Comparison of ENCODE assay signal across 9 cellular contexts in genomic region chr10:28678687-28679457, GRCh38. TPM values are rescaled to one million over a fixed set of nuclear protein-coding genes. Genes with fewer than 3 reads are reported as not detected.
DNase-seq lines count a peak whose midpoint lies in the region; ATAC-seq and TF ChIP-seq lines count a peak whose summit lies in the region.
"Had no signal": no experiment of that assay in that cellular context is flagged by ENCODE, and none has a peak within 500 bp of the region (broad histone marks: within the 10 kb centered on the region; RNA-seq: fewer than 3 reads in every experiment).

No MANE protein-coding gene starts in this region.

- H3K27ac ChIP-seq in esophagus squamous epithelium (no peak overlapping the region), neutrophil (no peak overlapping the region)

- TF ChIP-seq POLR2A in esophagus squamous epithelium (IDR thresholded peaks at IDR 0.05), result no peak

- H3K4me3 ChIP-seq in esophagus squamous epithelium (peak overlapping the region in 3 of 4 donors; percentile 62 to 79 (median 75)), neutrophil (ENCODE audit: low read depth in 1 of 2, low read length in 1 of 2) (peak overlapping the region; percentile 69 to 76)

- ATAC-seq in HG02970 (IDR thresholded peaks at IDR 0.05; ENCODE audit: low FRiP score, unreplicated experiment) (no peak), GM21423 (IDR thresholded peaks at IDR 0.05; ENCODE audit: unreplicated experiment) (no peak)

- H3K9me3 ChIP-seq in esophagus squamous epithelium (no peaks in the 10 kb centered on the region), neutrophil (no peaks in the 10 kb centered on the region)

- intact Hi-C loops in esophagus squamous epithelium (cut with DNase I), result loop anchor here (5.0 kb wide), 2 partner anchors 313 to 623 kb away; no protein-coding TSS in a partner anchor

- DNase-seq in SIG-M5 treated with dmso at 0.1 percent for 504 hours (lab: John Stamatoyannopoulos, UW; ENCODE audit: unreplicated experiment) (peak; percentile 21), SIG-M5 (lab: John Stamatoyannopoulos, UW) (no peak), RPMI8226 (peak; percentile 29), esophagus squamous epithelium (lab: John Stamatoyannopoulos, UW) (no peak), KG1 (lab: John Stamatoyannopoulos, UW) (no peak)
- DNase-seq: DND-41 had no signal

- peaks cover 6 to 37% (median 9%) of the 10 kb centered on the region in 3 donors for H3K4me1 ChIP-seq in esophagus squamous epithelium
- H3K4me1 ChIP-seq in neutrophil (ENCODE audit: control insufficient read depth in 1 of 2, insufficient read depth in 1 of 2, low read depth in 1 of 2, low read length in 1 of 2), result peaks cover 39 to 44% of the 10 kb centered on the region in 2 experiments

- WGBS in esophagus squamous epithelium, 2 donors, result 60 to 65% methylated on average over 12 of the region's 12 CpGs

- H3K27me3 ChIP-seq in esophagus squamous epithelium (peaks cover 0 to 88% (median 2%) of the 10 kb centered on the region in 4 donors), neutrophil (peaks cover 59% of the 10 kb centered on the region)

- TF ChIP-seq CTCF in esophagus squamous epithelium (IDR thresholded peaks at IDR 0.05), result no peak
- TF ChIP-seq CTCF in neutrophil (IDR thresholded peaks at IDR 0.05), result no peak

- no peaks in the 10 kb centered on the region for H3K36me3 ChIP-seq in esophagus squamous epithelium
- H3K36me3 ChIP-seq in neutrophil, result peaks cover 7% of the 10 kb centered on the region

RNA-seq across cellular contexts. Expression of gene BAMBI, which starts 1.6 kb away (rescaled TPM):
- total RNA-seq in esophagus squamous epithelium, result 1 to 10 TPM; 2.5 to 6.8 (median 4.4) TPM

Comparison
In these comparisons a context has a peak if more than half of its experiments do, and no peak if none do; other contexts are left out.
1. DNase-seq: peak in SIG-M5 treated with dmso at 0.1 percent for 504 hours (single experiment) and RPMI8226 (single experiment); none in SIG-M5 (single experiment), esophagus squamous epithelium (single experiment) and KG1 (single experiment).